ENCODE assay signal across 1 cellular context in genomic region chr4:104163820-104164219, GRCh38.
TF ChIP-seq lines count a peak whose summit lies in the region.

No MANE protein-coding gene starts in this region.

TF ChIP-seq in HCT116, 20 proteins besides CTCF, POLR2A, EP300 and RAD21 (continued from another document):
- TF ChIP-seq YY1 (IDR thresholded peaks at IDR 0.05; ENCODE audit: extremely low read depth, insufficient replicate concordance, low read depth, low read length) (no peak), CBX3 (IDR thresholded peaks at IDR 0.05; ENCODE audit: low read depth) (no peak)
